ENCODE assay signal across 1 cellular context in genomic region chr5:172898513-172899369, GRCh38.
TF ChIP-seq lines count a peak whose summit lies in the region.

No MANE protein-coding gene starts in this region.

TF ChIP-seq in HepG2, 621 proteins besides CTCF, POLR2A, EP300 and RAD21 (continued from another document):
- TF ChIP-seq ZNF687 (CRISPR knock-in tag; IDR thresholded peaks at IDR 0.05) (peak; percentile 22; the same call in 1 of the 2 replicates), ZNF225 (CRISPR knock-in tag; IDR thresholded peaks at IDR 0.05) (no peak), RFX1 (IDR thresholded peaks at IDR 0.05) (no peak), ZNF768 (CRISPR knock-in tag; IDR thresholded peaks at IDR 0.05) (peak; percentile 68), NFKB2 (CRISPR knock-in tag; IDR thresholded peaks at IDR 0.05; ENCODE audit: borderline replicate concordance) (no peak)
- TF ChIP-seq, protein P1, sequence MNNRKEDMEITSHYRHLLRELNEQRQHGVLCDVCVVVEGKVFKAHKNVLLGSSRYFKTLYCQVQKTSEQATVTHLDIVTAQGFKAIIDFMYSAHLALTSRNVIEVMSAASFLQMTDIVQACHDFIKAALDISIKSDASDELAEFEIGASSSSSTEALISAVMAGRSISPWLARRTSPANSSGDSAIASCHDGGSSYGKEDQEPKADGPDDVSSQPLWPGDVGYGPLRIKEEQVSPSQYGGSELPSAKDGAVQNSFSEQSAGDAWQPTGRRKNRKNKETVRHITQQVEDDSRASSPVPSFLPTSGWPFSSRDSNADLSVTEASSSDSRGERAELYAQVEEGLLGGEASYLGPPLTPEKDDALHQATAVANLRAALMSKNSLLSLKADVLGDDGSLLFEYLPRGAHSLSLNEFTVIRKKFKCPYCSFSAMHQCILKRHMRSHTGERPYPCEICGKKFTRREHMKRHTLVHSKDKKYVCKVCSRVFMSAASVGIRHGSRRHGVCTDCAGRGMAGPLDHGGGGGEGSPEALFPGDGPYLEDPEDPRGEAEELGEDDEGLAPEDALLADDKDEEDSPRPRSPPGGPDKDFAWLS (CRISPR knock-in tag; IDR thresholded peaks at IDR 0.05; ENCODE audit: borderline replicate concordance) = no peak
